In genomic region chr11:58864335-58864734, GRCh38 we compare ENCODE assay signal across 28 cellular contexts.
"Had no signal": no experiment of that assay in that cellular context is flagged by ENCODE, and none has a peak within 500 bp of the region (broad histone marks: within the 10 kb centered on the region; RNA-seq: fewer than 3 reads in every experiment).

No MANE protein-coding gene starts in this region.

- H3K4me3 ChIP-seq: neural progenitor cell, ovary, psoas muscle, right lobe of liver, sigmoid colon, suprapubic skin, testis, tibial artery, transverse colon, upper lobe of right lung, uterus had no signal

- H3K27me3 ChIP-seq: neural progenitor cell, ovary, right lobe of liver, sigmoid colon, suprapubic skin, testis, tibial artery, transverse colon, upper lobe of right lung, uterus had no signal

- H3K9ac ChIP-seq: neural progenitor cell, parathyroid adenoma had no signal

- H3K27ac ChIP-seq: neural progenitor cell, ovary, parathyroid adenoma, psoas muscle, right lobe of liver, sigmoid colon, suprapubic skin, testis, tibial artery, transverse colon, upper lobe of right lung, uterus had no signal

- H3K36me3 Mint-ChIP-seq: neural progenitor cell; stimulated activated effector memory CD8-positive, alpha-beta T cell treated with anti-CD3 and anti-CD28 coated beads, Interleukin-12 subunit alpha, Interleukin-12 subunit beta, amount 100 ng/mL, for 72 hours; type B pancreatic cell had no signal

- H3K4me3 Mint-ChIP-seq: natural killer cell; nephron; neural progenitor cell; stimulated activated effector memory CD8-positive, alpha-beta T cell treated with anti-CD3 and anti-CD28 coated beads, Interleukin-12 subunit alpha, Interleukin-12 subunit beta, amount 100 ng/mL, for 72 hours; stimulated activated naive CD8-positive, alpha-beta T cell treated with anti-CD3 and anti-CD28 coated beads, Interleukin-15, amount 100 ng/mL, for 72 hours; type B pancreatic cell had no signal

- H3K4me1 Mint-ChIP-seq: natural killer cell; nephron; neural progenitor cell; stimulated activated effector memory CD8-positive, alpha-beta T cell treated with anti-CD3 and anti-CD28 coated beads, Interleukin-12 subunit alpha, Interleukin-12 subunit beta, amount 100 ng/mL, for 72 hours; stimulated activated naive CD8-positive, alpha-beta T cell treated with anti-CD3 and anti-CD28 coated beads, Interleukin-15, amount 100 ng/mL, for 72 hours had no signal

- H3K4me2 ChIP-seq: neural progenitor cell had no signal

- H2AFZ ChIP-seq: neural progenitor cell, parathyroid adenoma had no signal

- H3K36me3 ChIP-seq: neural progenitor cell, ovary, right lobe of liver, sigmoid colon, suprapubic skin, tibial artery, transverse colon, upper lobe of right lung, uterus had no signal

- H3K4me1 ChIP-seq: neural progenitor cell, parathyroid adenoma, psoas muscle, right lobe of liver, sigmoid colon, suprapubic skin, testis, tibial artery, transverse colon, upper lobe of right lung, uterus had no signal

- H3K9me3 ChIP-seq: ovary, right lobe of liver, sigmoid colon, suprapubic skin, testis, tibial artery, transverse colon, upper lobe of right lung, uterus had no signal

- H3K27ac Mint-ChIP-seq: natural killer cell; nephron; neural progenitor cell; progenitor cell of endocrine pancreas; stimulated activated effector memory CD8-positive, alpha-beta T cell treated with anti-CD3 and anti-CD28 coated beads, Interleukin-12 subunit alpha, Interleukin-12 subunit beta, amount 100 ng/mL, for 72 hours; stimulated activated naive CD8-positive, alpha-beta T cell treated with anti-CD3 and anti-CD28 coated beads, Interleukin-15, amount 100 ng/mL, for 72 hours; type B pancreatic cell had no signal

- H3K79me2 ChIP-seq: parathyroid adenoma had no signal

- DNase-seq: natural killer cell; occipital lobe; ovary; psoas muscle; right cardiac atrium; right lobe of liver; sigmoid colon; small intestine; stimulated activated CD4-positive, alpha-beta T cell treated with anti-CD3 and anti-CD28 coated beads, Interleukin-15, amount 100 ng/mL, for 24 hours; stimulated activated CD4-positive, alpha-beta T cell treated with anti-CD3 and anti-CD28 coated beads, Interleukin-2, amount 100 ng/mL, for 24 hours; stimulated activated CD4-positive, alpha-beta T cell treated with anti-CD3 and anti-CD28 coated beads, Interleukin-2, amount 100 ng/mL, for 48 hours; stimulated activated CD4-positive, alpha-beta T cell treated with anti-CD3 and anti-CD28 coated beads, Interleukin-4, amount 100 ng/mL, for 24 hours; stimulated activated naive CD4-positive, alpha-beta T cell; stimulated activated naive CD8-positive, alpha-beta T cell treated with anti-CD3 and anti-CD28 coated beads, Interleukin-15, amount 100 ng/mL, for 72 hours; stimulated activated naive CD8-positive, alpha-beta T cell treated with anti-CD3 and anti-CD28 coated beads, Interleukin-15, Interleukin-2, amounts not matched to agents 100 U/mL and 50 U/mL, for 24 hours; substantia nigra; testis; tibial artery; transverse colon; upper lobe of right lung; uterus had no signal

- H3K27me3 Mint-ChIP-seq: progenitor cell of endocrine pancreas, type B pancreatic cell had no signal

- ATAC-seq: natural killer cell; psoas muscle; right cardiac atrium; stimulated activated effector memory CD8-positive, alpha-beta T cell treated with anti-CD3 and anti-CD28 coated beads, Interleukin-12 subunit alpha, Interleukin-12 subunit beta, amount 100 ng/mL, for 72 hours; stimulated activated naive CD8-positive, alpha-beta T cell treated with anti-CD3 and anti-CD28 coated beads, Interleukin-15, amount 100 ng/mL, for 72 hours; stimulated activated naive CD8-positive, alpha-beta T cell treated with anti-CD3 and anti-CD28 coated beads, Interleukin-15, Interleukin-2, amounts not matched to agents 100 U/mL and 50 U/mL, for 24 hours; upper lobe of right lung had no signal
